ENCODE assay signal across 7 cellular contexts in genomic region chr16:84672276-84673202, GRCh38. TPM values are rescaled to one million over a fixed set of nuclear protein-coding genes. Genes with fewer than 3 reads are reported as not detected.
DNase-seq lines count a peak whose midpoint lies in the region; ATAC-seq, FAIRE-seq and TF ChIP-seq lines count a peak whose summit lies in the region.

No MANE protein-coding gene starts in this region.

- FAIRE-seq in GM12892 (lab: Jason Lieb, UNC): peak; percentile 44

- peak; percentile 87 to 93 (median 88) for TF ChIP-seq CTCF in vagina (IDR thresholded peaks at IDR 0.05)

- no peaks in the 10 kb centered on the region for H3K27me3 Mint-ChIP-seq in IgD-negative memory B cell

- no peak overlapping the region for H3K27ac ChIP-seq in vagina

- H3K4me1 ChIP-seq in vagina: no peaks in the 10 kb centered on the region

- no peaks in the 10 kb centered on the region for H3K9me3 ChIP-seq in vagina

- intact Hi-C loops in Right ventricle myocardium inferior (cut with DNase I): loop anchor here (2.0 kb wide), 1 partner anchor 54 kb away; no protein-coding TSS in a partner anchor
- intact Hi-C loops in posterior vena cava (cut with DNase I): loop anchor here in 1 of 2 donors (10.0 kb wide), 1 partner anchor 52 kb away; no protein-coding TSS in a partner anchor
- intact Hi-C loops in vagina (cut with DNase I): no loop called here

- H3K4me1 Mint-ChIP-seq in IgD-negative memory B cell: peaks cover 3 to 11% (median 11%) of the 10 kb centered on the region in 3 donors

- no peak overlapping the region for H3K4me3 ChIP-seq in vagina

- peak overlapping the region in 2 of 3 donors; percentile 16 to 32 for H3K27ac Mint-ChIP-seq in IgD-negative memory B cell

- peak; percentile 80 for ATAC-seq in Right ventricle myocardium inferior

- no peak overlapping the region for H3K4me3 Mint-ChIP-seq in IgD-negative memory B cell

- no peak for TF ChIP-seq POLR2A in GM12892 (IDR thresholded peaks at IDR 0.05; ENCODE audit: low read depth, low read length)
- TF ChIP-seq POLR2A in vagina (IDR thresholded peaks at IDR 0.05): no peak

- no peaks in the 10 kb centered on the region for H3K36me3 ChIP-seq in vagina

- H3K36me3 Mint-ChIP-seq in IgD-negative memory B cell: no peaks in the 10 kb centered on the region

- DNase-seq in GM12892 (ENCODE audit: insufficient read length) (peak; percentile 85), SKM-1 treated with dmso at 0.1 percent for 144 hours (lab: John Stamatoyannopoulos, UW; ENCODE audit: unreplicated experiment) (peak; percentile 64), Right ventricle myocardium inferior (ENCODE audit: missing footprints) (peak; percentile 90), posterior vena cava (ENCODE audit: low spot score) (peak; percentile 95), vagina (ENCODE audit: extremely low spot score in 2 of 2) (no peak)
- peak; percentile 82 for DNase-seq in activated naive CD4-positive, alpha-beta T cell treated with anti-CD3 and anti-CD28 coated beads, Interleukin-2, amount 50 U/mL, for 16 hours

- H3K27me3 ChIP-seq in vagina: no peaks in the 10 kb centered on the region

- H3K9me3 Mint-ChIP-seq in IgD-negative memory B cell: no peaks in the 10 kb centered on the region

RNA-seq across cellular contexts. Expression of gene KLHL36, which starts 24.2 kb away (rescaled TPM):
- 11.3 TPM for polyA plus RNA-seq in GM12892 (2012; ENCODE audit: missing spikeins)
- 34.1 TPM for polyA plus RNA-seq in IgD-negative memory B cell
- total RNA-seq in Right ventricle myocardium inferior (58.2 TPM), posterior vena cava (10 to 100 TPM; 48.5 to 49.4 TPM), vagina (39.3 TPM)

RNA-seq across cellular contexts. Expression of gene USP10, which starts 27.3 kb away (rescaled TPM):
- polyA plus RNA-seq in GM12892 (2012; ENCODE audit: missing spikeins): 83.1 TPM
- 95.8 TPM for polyA plus RNA-seq in IgD-negative memory B cell
- total RNA-seq in Right ventricle myocardium inferior: 76.5 TPM
- 10 to 100 TPM; 64.3 to 68.1 TPM for total RNA-seq in posterior vena cava
- 42.5 TPM for total RNA-seq in vagina

RNA-seq across cellular contexts. Expression of gene COTL1, which starts 54.7 kb away (rescaled TPM):
- 375 TPM for polyA plus RNA-seq in GM12892 (2012; ENCODE audit: missing spikeins)
- polyA plus RNA-seq in IgD-negative memory B cell: 725 TPM
- total RNA-seq in Right ventricle myocardium inferior (18.4 TPM), posterior vena cava (10 to 100 TPM; 55.0 to 66.0 TPM), vagina (67.8 TPM)

Comparison
In these comparisons a context has a peak if more than half of its experiments do, and no peak if none do; other contexts are left out.
1. DNase-seq: peak in GM12892 (single experiment), SKM-1 treated with dmso at 0.1 percent for 144 hours (single experiment), activated naive CD4-positive, alpha-beta T cell treated with anti-CD3 and anti-CD28 coated beads, Interleukin-2, amount 50 U/mL, for 16 hours (single experiment), Right ventricle myocardium inferior (single experiment) and posterior vena cava (single experiment); none in vagina (0 of 2).